Comparison of ENCODE assay signal across 10 cellular contexts in the genomic region with DNA sequence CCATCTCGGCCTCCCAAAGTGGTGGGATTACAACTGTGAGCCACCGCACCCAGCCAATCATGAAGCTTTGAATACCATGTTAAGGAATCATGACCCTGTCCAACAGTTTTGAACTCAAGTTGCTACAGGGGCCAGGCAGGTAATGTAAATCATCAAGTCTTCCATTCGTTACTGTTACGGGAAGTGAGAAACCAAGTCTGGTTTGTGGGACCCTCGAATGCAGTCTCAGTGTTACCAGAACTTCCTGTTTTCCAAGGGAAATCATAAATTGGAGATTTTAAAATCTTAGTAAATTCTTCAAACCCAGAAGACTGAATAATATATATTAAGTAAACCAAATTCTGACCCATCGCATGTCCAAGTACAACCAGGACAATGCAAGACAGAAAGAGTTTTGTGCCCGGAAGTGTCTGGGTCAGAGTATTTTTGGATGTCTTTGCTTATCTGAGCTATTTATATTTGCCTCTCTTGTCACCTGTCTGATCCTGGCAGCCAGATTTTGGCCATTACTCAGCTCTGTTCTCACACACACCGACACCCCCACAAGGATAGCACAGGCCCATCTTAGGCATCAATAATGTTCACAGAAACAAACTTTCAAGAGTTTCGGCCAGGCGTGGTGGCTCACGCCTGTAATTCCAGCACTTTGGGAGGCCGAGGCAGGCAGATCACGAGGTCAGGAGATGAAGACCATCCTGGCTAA. TPM values are rescaled to one million over a fixed set of nuclear protein-coding genes. Genes with fewer than 3 reads are reported as not detected.
A peak's percentile ranks its signal among the peaks of the same experiment; 100 is the strongest.
DNase-seq lines count a peak whose midpoint lies in the region; ATAC-seq, FAIRE-seq and TF ChIP-seq lines count a peak whose summit lies in the region.
"Had no signal": no experiment of that assay in that cellular context is flagged by ENCODE, and none has a peak within 500 bp of the region (broad histone marks: within the 10 kb centered on the region; RNA-seq: fewer than 3 reads in every experiment).

No MANE protein-coding gene starts in this region.

- H3K27ac Mint-ChIP-seq in central memory CD8-positive, alpha-beta T cell (ENCODE audit: low read depth): peak overlapping the region; percentile 75
- peak overlapping the region; percentile 90 to 98 (median 95) for H3K27ac Mint-ChIP-seq in nephron

- H3K4me1 ChIP-seq in Loucy (ENCODE audit: insufficient read depth, low read length, poor library complexity, severe bottlenecking): peaks cover 40% of the 10 kb centered on the region

- no peaks in the 10 kb centered on the region for H4K20me1 ChIP-seq in Loucy (ENCODE audit: insufficient read depth, low read length, poor library complexity, severe bottlenecking)

- no peaks in the 10 kb centered on the region for H3K9me3 ChIP-seq in Loucy (ENCODE audit: insufficient read depth, low read depth, low read length)

- H3K4me3 Mint-ChIP-seq in central memory CD8-positive, alpha-beta T cell: peak overlapping the region; percentile 62
- peak overlapping the region; percentile 33 to 81 (median 51) for H3K4me3 Mint-ChIP-seq in nephron

- H3K4me3 ChIP-seq in Loucy (ENCODE audit: low read length, poor library complexity, severe bottlenecking): peak overlapping the region; percentile 19
- H3K4me3 ChIP-seq: coronary artery had no signal

- H3K79me2 ChIP-seq in Loucy (ENCODE audit: insufficient read depth, low read length): 0 out of 2 replicates have a peak, but pooled peaks cover 8% of the 10 kb centered on the region

- H3K4me2 ChIP-seq in Loucy (ENCODE audit: low read depth, low read length, poor library complexity, severe bottlenecking): peak overlapping the region; percentile 52

- H3K9me2 ChIP-seq in Loucy (replicated peaks; ENCODE audit: low read depth, low read length): no peaks in the 10 kb centered on the region

- H3K9me3 Mint-ChIP-seq in central memory CD8-positive, alpha-beta T cell: no peaks in the 10 kb centered on the region
- H3K9me3 Mint-ChIP-seq in nephron: no peaks in the 10 kb centered on the region

- H3K27me3 Mint-ChIP-seq in central memory CD8-positive, alpha-beta T cell: no peaks in the 10 kb centered on the region
- H3K27me3 Mint-ChIP-seq in nephron (ENCODE audit: low read depth): no peaks in the 10 kb centered on the region

- TF ChIP-seq CTCF in Loucy (conservative IDR thresholded peaks at IDR 0.05; ENCODE audit: low read length) (no peak), nephron (IDR thresholded peaks at IDR 0.05; ENCODE audit: unreplicated experiment in 3 of 3) (no peak)

- 0 out of 2 replicates have a peak, but pooled peaks cover 3% of the 10 kb centered on the region for H3F3A ChIP-seq in Loucy (ENCODE audit: low read depth)

- peak; percentile 90 for FAIRE-seq in GM12891 (lab: Jason Lieb, UNC)

- ATAC-seq in central memory CD8-positive, alpha-beta T cell (replicated peaks; ENCODE audit: extremely low read depth, poor library complexity, severe bottlenecking): no peak
- no peak for ATAC-seq in HG02970 (IDR thresholded peaks at IDR 0.05; ENCODE audit: low FRiP score, unreplicated experiment)

- H3K36me3 ChIP-seq in Loucy (ENCODE audit: insufficient read depth, low read length): no peaks in the 10 kb centered on the region

- H3K36me3 Mint-ChIP-seq in central memory CD8-positive, alpha-beta T cell (ENCODE audit: insufficient read depth): peaks cover 13% of the 10 kb centered on the region
- no peaks in the 10 kb centered on the region for H3K36me3 Mint-ChIP-seq in nephron (ENCODE audit: low read depth)

- H2AFZ ChIP-seq in Loucy (ENCODE audit: low read length): no peak overlapping the region

- TF ChIP-seq POLR2A in GM12891 (IDR thresholded peaks at IDR 0.05; ENCODE audit: low read depth, low read length): no peak

- no peaks in the 10 kb centered on the region for H3K27me3 ChIP-seq in Loucy (ENCODE audit: insufficient read depth, low read length, poor library complexity, severe bottlenecking)

- no peak for DNase-seq in GM12891 (ENCODE audit: insufficient read length, low spot score)
- no peak for DNase-seq in central memory CD8-positive, alpha-beta T cell (ENCODE audit: low spot score in 2 of 2)
- no peak for DNase-seq in HuH-7 (ENCODE audit: low spot score)
- DNase-seq in stimulated activated CD4-positive, alpha-beta T cell treated with anti-CD3 and anti-CD28 coated beads, Interleukin-2, amount 100 ng/mL, for 48 hours: no peak
- DNase-seq in DMS 273 (lab: John Stamatoyannopoulos, UW; ENCODE audit: unreplicated experiment): no peak
- DNase-seq: NCI-H1417 had no signal

- no peak overlapping the region for H3K9ac ChIP-seq in Loucy (ENCODE audit: low read depth, low read length, poor library complexity, severe bottlenecking)

- peaks cover 48% of the 10 kb centered on the region for H3K4me1 Mint-ChIP-seq in central memory CD8-positive, alpha-beta T cell
- peaks cover 50% of the 10 kb centered on the region for H3K4me1 Mint-ChIP-seq in nephron

TF ChIP-seq in GM12891, 5 proteins besides CTCF, POLR2A, EP300 and RAD21:
- no peak for TF ChIP-seq POLR2AphosphoS5 (IDR thresholded peaks at IDR 0.05; ENCODE audit: low read depth, low read length)
- TF ChIP-seq PAX5 (IDR thresholded peaks at IDR 0.05; ENCODE audit: insufficient read depth, low read length, severe bottlenecking): no peak
- no peak for TF ChIP-seq TAF1 (IDR thresholded peaks at IDR 0.05; ENCODE audit: low read depth, low read length)
- TF ChIP-seq SPI1 (IDR thresholded peaks at IDR 0.05; ENCODE audit: low read depth, low read length): peak; percentile 93
- TF ChIP-seq POU2F2 (IDR thresholded peaks at IDR 0.05; ENCODE audit: low read depth, low read length): no peak

RNA-seq across cellular contexts. Expression of a gene that starts 8.8 kb away (rescaled TPM):
- 727 TPM for polyA plus RNA-seq in GM12891 (2012; ENCODE audit: low read depth, missing spikeins)

RNA-seq across cellular contexts. Expression of a gene that starts 11.9 kb away (rescaled TPM):
- polyA plus RNA-seq in GM12891 (2012; ENCODE audit: low read depth, missing spikeins): 97.9 TPM

RNA-seq across cellular contexts. Expression of a gene that starts 14.6 kb away (rescaled TPM):
- polyA plus RNA-seq in GM12891 (2012; ENCODE audit: low read depth, missing spikeins): 17.4 TPM
